Comparison of ENCODE assay signal across 21 cellular contexts in the genomic region with DNA sequence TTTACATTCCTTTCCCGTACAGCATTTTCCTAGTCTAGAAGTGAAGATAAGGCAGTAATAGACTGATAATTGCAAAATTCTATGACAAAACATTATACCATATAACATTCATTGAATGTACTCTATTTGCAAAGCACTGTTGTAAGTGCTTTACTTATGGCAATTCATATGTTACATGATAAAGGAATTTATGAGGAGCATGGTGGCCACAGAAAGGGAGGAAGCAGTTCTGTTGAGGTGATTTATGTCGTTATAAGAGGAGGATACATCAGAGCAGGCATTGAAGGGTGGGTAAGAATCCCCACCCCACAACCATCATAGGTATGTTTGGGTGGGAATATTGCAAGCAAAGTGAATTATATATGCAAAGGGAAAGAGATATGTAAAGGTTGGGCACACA.
"Had no signal": no experiment of that assay in that cellular context is flagged by ENCODE, and none has a peak within 500 bp of the region (broad histone marks: within the 10 kb centered on the region; RNA-seq: fewer than 3 reads in every experiment).

No MANE protein-coding gene starts in this region.

- DNase-seq: head of caudate nucleus; hippocampal formation; lower lobe of right lung; mammary epithelial cell; mesenchymal stem cell; naive B cell; natural killer cell; pancreas; posterior cingulate gyrus; retina; right cardiac atrium; sigmoid colon; spleen; stimulated activated CD4-positive, alpha-beta T cell treated with anti-CD3 and anti-CD28 coated beads, Interleukin-4, amount 100 ng/mL, for 24 hours; stimulated activated naive CD4-positive, alpha-beta T cell; tibial artery; trophoblast cell; upper lobe of right lung had no signal

- H3K4me1 Mint-ChIP-seq: naive B cell; natural killer cell; stimulated activated effector memory CD8-positive, alpha-beta T cell treated with anti-CD3 and anti-CD28 coated beads, Interleukin-12 subunit alpha, Interleukin-12 subunit beta, amount 100 ng/mL, for 72 hours had no signal

- H3K27ac Mint-ChIP-seq: naive B cell; natural killer cell; stimulated activated effector memory CD8-positive, alpha-beta T cell treated with anti-CD3 and anti-CD28 coated beads, Interleukin-12 subunit alpha, Interleukin-12 subunit beta, amount 100 ng/mL, for 72 hours; stimulated activated naive CD8-positive, alpha-beta T cell treated with anti-CD3 and anti-CD28 coated beads, Interleukin-15, Interleukin-2, amounts not matched to agents 100 ng/mL and 50 ng/mL, for 24 hours had no signal

- H3K27me3 Mint-ChIP-seq: naive B cell; stimulated activated naive CD8-positive, alpha-beta T cell treated with anti-CD3 and anti-CD28 coated beads, Interleukin-15, Interleukin-2, amounts not matched to agents 100 ng/mL and 50 ng/mL, for 24 hours had no signal

- H3K4me3 Mint-ChIP-seq: naive B cell; natural killer cell; stimulated activated effector memory CD8-positive, alpha-beta T cell treated with anti-CD3 and anti-CD28 coated beads, Interleukin-12 subunit alpha, Interleukin-12 subunit beta, amount 100 ng/mL, for 72 hours; stimulated activated naive CD8-positive, alpha-beta T cell treated with anti-CD3 and anti-CD28 coated beads, Interleukin-15, Interleukin-2, amounts not matched to agents 100 ng/mL and 50 ng/mL, for 24 hours had no signal

- H3K9me3 Mint-ChIP-seq: stimulated activated naive CD8-positive, alpha-beta T cell treated with anti-CD3 and anti-CD28 coated beads, Interleukin-15, Interleukin-2, amounts not matched to agents 100 ng/mL and 50 ng/mL, for 24 hours had no signal

- H3K36me3 Mint-ChIP-seq: naive B cell; natural killer cell; stimulated activated effector memory CD8-positive, alpha-beta T cell treated with anti-CD3 and anti-CD28 coated beads, Interleukin-12 subunit alpha, Interleukin-12 subunit beta, amount 100 ng/mL, for 72 hours had no signal

- ATAC-seq: left lobe of liver; lower lobe of right lung; natural killer cell; pancreas; right cardiac atrium; stimulated activated effector memory CD8-positive, alpha-beta T cell treated with anti-CD3 and anti-CD28 coated beads, Interleukin-12 subunit alpha, Interleukin-12 subunit beta, amount 100 ng/mL, for 72 hours; upper lobe of right lung had no signal
